27 cellular contexts compared by ENCODE assay signal in the genomic region with DNA sequence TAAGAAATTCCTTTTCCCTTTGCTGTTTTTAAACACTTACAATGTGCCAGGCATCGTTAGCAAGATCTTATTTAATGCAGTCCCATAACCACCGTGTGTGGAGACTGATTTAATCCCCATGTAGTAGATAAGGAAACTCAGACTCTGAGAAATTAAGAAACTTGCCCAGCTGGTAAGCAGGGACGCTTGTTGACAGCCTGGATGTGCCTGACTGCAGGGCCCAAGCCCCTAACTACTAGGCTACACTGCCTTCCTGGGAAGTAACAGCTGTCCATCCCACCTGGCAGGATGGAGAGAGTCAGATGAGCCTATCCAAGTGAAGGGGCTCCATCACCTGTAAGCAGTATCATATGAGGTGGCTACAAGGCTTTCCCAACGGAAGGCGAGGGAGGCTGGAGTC. TPM values are rescaled to one million over a fixed set of nuclear protein-coding genes. Genes with fewer than 3 reads are reported as not detected.
"Had no signal": no experiment of that assay in that cellular context is flagged by ENCODE, and none has a peak within 500 bp of the region (broad histone marks: within the 10 kb centered on the region; RNA-seq: fewer than 3 reads in every experiment).

No MANE protein-coding gene starts in this region.

- H3K27ac Mint-ChIP-seq: activated CD4-positive, alpha-beta T cell treated with anti-CD3 and anti-CD28 coated beads, Interleukin-2, amount 10 ng/mL, durations not matched to agents 24 days and 14 days; activated CD8-positive, alpha-beta memory T cell treated with anti-CD3 and anti-CD28 coated beads, Interleukin-2, amount 10 ng/mL, durations not matched to agents 7 days and 5 days; activated CD8-positive, alpha-beta T cell treated with anti-CD3 and anti-CD28 coated beads for 36 hours; activated naive CD8-positive, alpha-beta T cell treated with anti-CD3 and anti-CD28 coated beads, Interleukin-2, amount 50 U/mL, for 24 hours; immature natural killer cell; T-helper 17 cell had no signal

- H3K36me3 Mint-ChIP-seq: activated CD8-positive, alpha-beta memory T cell treated with anti-CD3 and anti-CD28 coated beads, Interleukin-2, amount 10 ng/mL, durations not matched to agents 7 days and 5 days; immature natural killer cell; naive B cell had no signal

- H3K4me3 Mint-ChIP-seq: activated CD4-positive, alpha-beta T cell treated with anti-CD3 and anti-CD28 coated beads, Interleukin-2, amount 10 ng/mL, durations not matched to agents 24 days and 14 days; activated CD8-positive, alpha-beta memory T cell treated with anti-CD3 and anti-CD28 coated beads, Interleukin-2, amount 10 ng/mL, durations not matched to agents 7 days and 5 days; activated CD8-positive, alpha-beta T cell treated with anti-CD3 and anti-CD28 coated beads for 36 hours; activated naive CD8-positive, alpha-beta T cell treated with anti-CD3 and anti-CD28 coated beads, Interleukin-2, amount 50 U/mL, for 24 hours; immature natural killer cell; naive B cell; T-helper 17 cell had no signal

- ATAC-seq: activated CD4-positive, CD25-positive, alpha-beta regulatory T cell treated with anti-CD3 and anti-CD28 coated beads, Interleukin-2, amount 50 U/mL, for 24 hours; activated CD8-positive, alpha-beta T cell treated with anti-CD3 and anti-CD28 coated beads for 36 hours; activated naive CD8-positive, alpha-beta T cell treated with anti-CD3 and anti-CD28 coated beads, Interleukin-2, amount 50 U/mL, for 24 hours; esophagus mucosa; left lobe of liver; stimulated activated naive CD8-positive, alpha-beta T cell treated with anti-CD3 and anti-CD28 coated beads, Interleukin-15, Interleukin-2, amounts not matched to agents 100 U/mL and 50 U/mL, for 24 hours; T-helper 17 cell had no signal

- H3K4me1 Mint-ChIP-seq: activated naive CD8-positive, alpha-beta T cell treated with anti-CD3 and anti-CD28 coated beads, Interleukin-2, amount 50 U/mL, for 24 hours; naive B cell had no signal

- H3K9me3 Mint-ChIP-seq: activated CD4-positive, alpha-beta T cell treated with anti-CD3 and anti-CD28 coated beads, Interleukin-2, amount 10 ng/mL, durations not matched to agents 24 days and 14 days; activated CD8-positive, alpha-beta T cell treated with anti-CD3 and anti-CD28 coated beads for 36 hours; activated naive CD8-positive, alpha-beta T cell treated with anti-CD3 and anti-CD28 coated beads, Interleukin-2, amount 50 U/mL, for 24 hours; naive B cell had no signal

- DNase-seq: activated CD4-positive, alpha-beta T cell treated with anti-CD3 and anti-CD28 coated beads, Interleukin-2, amount 10 ng/mL, durations not matched to agents 24 days and 14 days; activated CD8-positive, alpha-beta memory T cell treated with anti-CD3 and anti-CD28 coated beads, Interleukin-2, amount 10 ng/mL, durations not matched to agents 7 days and 5 days; activated CD8-positive, alpha-beta T cell treated with anti-CD3 and anti-CD28 coated beads for 36 hours; activated effector memory CD4-positive, alpha-beta T cell treated with anti-CD3 and anti-CD28 coated beads, Interleukin-2, amount 50 U/mL, for 16 hours; activated naive CD4-positive, alpha-beta T cell treated with anti-CD3 and anti-CD28 coated beads, Interleukin-2, amount 50 U/mL, for 16 hours; activated naive CD8-positive, alpha-beta T cell treated with anti-CD3 and anti-CD28 coated beads, Interleukin-2, amount 50 U/mL, for 24 hours; activated T-cell treated with anti-CD3 and anti-CD28 coated beads for 4 hours; brain microvascular endothelial cell; central memory CD4-positive, alpha-beta T cell; effector memory CD4-positive, alpha-beta T cell; foreskin melanocyte; immature natural killer cell; naive B cell; ovary; stimulated activated CD4-positive, alpha-beta T cell treated with anti-CD3 and anti-CD28 coated beads, Interleukin-12 subunit alpha, Interleukin-12 subunit beta, amount 100 ng/mL, for 4 hours; stimulated activated CD4-positive, alpha-beta T cell treated with anti-CD3 and anti-CD28 coated beads, Interleukin-4, amount 100 ng/mL, for 4 hours; stimulated activated naive CD8-positive, alpha-beta T cell treated with anti-CD3 and anti-CD28 coated beads, Interleukin-15, Interleukin-2, amounts not matched to agents 100 U/mL and 50 U/mL, for 24 hours; T-helper 17 cell; upper lobe of left lung had no signal

RNA-seq across cellular contexts. Expression of gene PRR15L, which starts 36.3 kb away (rescaled TPM):
- total RNA-seq: activated CD4-positive, alpha-beta T cell treated with anti-CD3 and anti-CD28 coated beads, Interleukin-2, amount 10 ng/mL, durations not matched to agents 24 days and 14 days; activated CD8-positive, alpha-beta memory T cell treated with anti-CD3 and anti-CD28 coated beads, Interleukin-2, amount 10 ng/mL, durations not matched to agents 7 days and 5 days; activated CD8-positive, alpha-beta T cell treated with anti-CD3 and anti-CD28 coated beads for 36 hours; dermis microvascular lymphatic vessel endothelial cell; endothelial cell of umbilical vein; mesenteric fat pad; pulmonary artery endothelial cell; skeletal muscle tissue; T-helper 17 cell had no signal
- polyA plus RNA-seq: endothelial cell of umbilical vein had no signal
